Comparison of ENCODE assay signal across 11 cellular contexts in genomic region chr3:154428369-154429206, GRCh38. TPM values are rescaled to one million over a fixed set of nuclear protein-coding genes. Genes with fewer than 3 reads are reported as not detected.
DNase-seq lines count a peak whose midpoint lies in the region; ATAC-seq, FAIRE-seq and TF ChIP-seq lines count a peak whose summit lies in the region.
"Had no signal": no experiment of that assay in that cellular context is flagged by ENCODE, and none has a peak within 500 bp of the region (broad histone marks: within the 10 kb centered on the region; RNA-seq: fewer than 3 reads in every experiment).

No MANE protein-coding gene starts in this region.

- peak overlapping the region in 3 of 4 donors; percentile 3 to 30 (median 13) for H3K4me3 ChIP-seq in upper lobe of left lung
- H3K4me3 ChIP-seq: BLaER1 treated with 17β-estradiol and CSF1 and Interleukin-3, amounts not matched to agents 10 nM and 100 nM had no signal

- peaks cover 7% of the 10 kb centered on the region for H3K4me1 Mint-ChIP-seq in activated CD4-positive, alpha-beta T cell treated with anti-CD3 and anti-CD28 coated beads for 36 hours
- H3K4me1 Mint-ChIP-seq in chondrocyte (ENCODE audit: low read depth) = peaks cover 14% of the 10 kb centered on the region

- 3 to 7% methylated on average over 25 to 58 of the region's 58 CpGs for WGBS in upper lobe of left lung, 2 donors

- H3K9me3 Mint-ChIP-seq in activated CD4-positive, alpha-beta T cell treated with anti-CD3 and anti-CD28 coated beads for 36 hours (ENCODE audit: low read depth) = no peaks in the 10 kb centered on the region
- H3K9me3 Mint-ChIP-seq in chondrocyte (ENCODE audit: low read depth) = no peaks in the 10 kb centered on the region

- intact Hi-C loops in activated CD4-positive, alpha-beta T cell treated with anti-CD3 and anti-CD28 coated beads for 36 hours (cut with DNase I, micrococcal nuclease) = no loop called here

- H3K36me3 ChIP-seq in upper lobe of left lung = no peaks in the 10 kb centered on the region
- H3K36me3 ChIP-seq: BLaER1 treated with 17β-estradiol and CSF1 and Interleukin-3, amounts not matched to agents 10 nM and 100 nM had no signal

- H3K27ac ChIP-seq in upper lobe of left lung (no peak overlapping the region), substantia nigra (ENCODE audit: low read depth, low read length, poor library complexity, severe bottlenecking) (no peak overlapping the region)
- H3K27ac ChIP-seq: BLaER1 treated with 17β-estradiol and CSF1 and Interleukin-3, amounts not matched to agents 10 nM and 100 nM had no signal

- DNase-seq in activated CD4-positive, alpha-beta T cell treated with anti-CD3 and anti-CD28 coated beads for 36 hours = peak; percentile 4
- no peak for DNase-seq in activated CD4-positive, alpha-beta T cell treated with anti-CD3 and anti-CD28 coated beads, Interleukin-2, amount 50 U/mL, for 48 hours
- DNase-seq in chondrocyte (ENCODE audit: low spot score) (no peak), mesenteric fat pad (ENCODE audit: low spot score) (peak; percentile 79), upper lobe of left lung (peak; percentile 16 to 75), substantia nigra (lab: John Stamatoyannopoulos, UW) (no peak), D721Med (ENCODE audit: insufficient read length, low spot score) (no peak)
- DNase-seq: stimulated activated naive CD4-positive, alpha-beta T cell; SW 1271 had no signal

- H3K36me3 Mint-ChIP-seq in activated CD4-positive, alpha-beta T cell treated with anti-CD3 and anti-CD28 coated beads for 36 hours (ENCODE audit: low read depth) = no peaks in the 10 kb centered on the region
- H3K36me3 Mint-ChIP-seq in chondrocyte (ENCODE audit: low read depth) = peaks cover 2% of the 10 kb centered on the region

- H3K27ac Mint-ChIP-seq in activated CD4-positive, alpha-beta T cell treated with anti-CD3 and anti-CD28 coated beads for 36 hours = no peak overlapping the region
- H3K27ac Mint-ChIP-seq in chondrocyte (ENCODE audit: unreplicated experiment) = no peak overlapping the region

- TF ChIP-seq CTCF in chondrocyte (IDR thresholded peaks at IDR 0.05) (no peak), upper lobe of left lung (IDR thresholded peaks at IDR 0.05) (no peak), D721Med (IDR thresholded peaks at IDR 0.05; ENCODE audit: insufficient read depth, missing control alignments) (no peak)

- peaks cover 0 to 12% (median 6%) of the 10 kb centered on the region in 4 donors for H3K27me3 ChIP-seq in upper lobe of left lung
- H3K27me3 ChIP-seq: BLaER1 treated with 17β-estradiol and CSF1 and Interleukin-3, amounts not matched to agents 10 nM and 100 nM had no signal

- no peak overlapping the region for H3K4me3 Mint-ChIP-seq in activated CD4-positive, alpha-beta T cell treated with anti-CD3 and anti-CD28 coated beads for 36 hours
- H3K4me3 Mint-ChIP-seq in chondrocyte (ENCODE audit: unreplicated experiment) = peak overlapping the region; percentile 55

- no peak for TF ChIP-seq POLR2A in upper lobe of left lung (IDR thresholded peaks at IDR 0.05)

- H3K9me3 ChIP-seq in upper lobe of left lung = no peaks in the 10 kb centered on the region

- H3K27me3 Mint-ChIP-seq in activated CD4-positive, alpha-beta T cell treated with anti-CD3 and anti-CD28 coated beads for 36 hours = peaks cover 42% of the 10 kb centered on the region
- H3K27me3 Mint-ChIP-seq in chondrocyte (ENCODE audit: low read depth) = peaks cover 50% of the 10 kb centered on the region

- CTCF ChIA-PET in activated CD4-positive, alpha-beta T cell treated with anti-CD3 and anti-CD28 coated beads for 36 hours (lab: Charles Lee) = no interaction called here

- peaks cover 0 to 15% (median 6%) of the 10 kb centered on the region in 4 donors for H3K4me1 ChIP-seq in upper lobe of left lung
- H3K4me1 ChIP-seq: BLaER1 treated with 17β-estradiol and CSF1 and Interleukin-3, amounts not matched to agents 10 nM and 100 nM had no signal

- no peak for TF ChIP-seq EP300 in upper lobe of left lung (IDR thresholded peaks at IDR 0.05)

- POLR2A ChIA-PET in activated CD4-positive, alpha-beta T cell treated with anti-CD3 and anti-CD28 coated beads for 36 hours (lab: Charles Lee) = no interaction called here

- FAIRE-seq in D721Med (lab: Jason Lieb, UNC) = no peak

- ATAC-seq in activated CD4-positive, alpha-beta T cell treated with anti-CD3 and anti-CD28 coated beads for 36 hours = no peak
- ATAC-seq in upper lobe of left lung (ENCODE audit: low FRiP score in 2 of 2) (peak; percentile 38 to 57), HG02642 (IDR thresholded peaks at IDR 0.05; ENCODE audit: poor library complexity, unreplicated experiment) (no peak)

RNA-seq across cellular contexts. Expression of gene GPR149, which starts 1.4 kb away (rescaled TPM):
- not detected for total RNA-seq in activated CD4-positive, alpha-beta T cell treated with anti-CD3 and anti-CD28 coated beads for 36 hours
- total RNA-seq in chondrocyte = not detected in 3 replicates
- not detected for total RNA-seq in mesenteric fat pad
- total RNA-seq in upper lobe of left lung = not detected

Comparison
In these comparisons a context has a peak if more than half of its experiments do, and no peak if none do; other contexts are left out.
1. DNase-seq: peak in activated CD4-positive, alpha-beta T cell treated with anti-CD3 and anti-CD28 coated beads for 36 hours (single experiment), mesenteric fat pad (single experiment) and upper lobe of left lung (2 of 2); none in activated CD4-positive, alpha-beta T cell treated with anti-CD3 and anti-CD28 coated beads, Interleukin-2, amount 50 U/mL, for 48 hours (0 of 2), chondrocyte (single experiment), substantia nigra (0 of 49) and D721Med (single experiment).
2. ATAC-seq: peak in upper lobe of left lung (2 of 2); none in activated CD4-positive, alpha-beta T cell treated with anti-CD3 and anti-CD28 coated beads for 36 hours (single experiment) and HG02642 (single experiment).